11 cellular contexts compared by ENCODE assay signal in the genomic region with DNA sequence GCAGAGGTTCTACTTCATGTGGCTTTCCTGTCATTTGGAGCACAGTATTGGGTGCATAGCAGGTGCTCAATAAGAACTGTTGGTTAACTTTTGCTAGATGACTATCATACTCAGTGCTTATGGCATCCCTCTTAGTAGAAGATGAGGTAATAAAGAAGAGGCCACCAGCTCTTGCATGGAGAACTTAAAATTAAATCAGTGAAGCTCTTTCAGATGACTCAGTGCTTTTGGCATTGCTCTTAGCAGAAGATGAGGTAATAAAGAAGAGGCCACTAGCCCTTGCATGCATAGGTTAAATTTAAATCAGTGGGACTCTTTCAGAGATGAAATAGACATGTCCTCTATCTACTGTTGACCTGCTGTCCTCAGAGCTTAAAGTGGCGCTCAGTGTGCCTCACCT.
A peak's percentile ranks its signal among the peaks of the same experiment; 100 is the strongest.
DNase-seq lines count a peak whose midpoint lies in the region; FAIRE-seq and TF ChIP-seq lines count a peak whose summit lies in the region.
"Had no signal": no experiment of that assay in that cellular context is flagged by ENCODE, and none has a peak within 500 bp of the region (broad histone marks: within the 10 kb centered on the region; RNA-seq: fewer than 3 reads in every experiment).

No MANE protein-coding gene starts in this region.

- H3K27ac Mint-ChIP-seq in astrocyte (ENCODE audit: unreplicated experiment): peak overlapping the region; percentile 5
- no peak overlapping the region for H3K27ac Mint-ChIP-seq in osteocyte (ENCODE audit: unreplicated experiment)
- no peak overlapping the region for H3K27ac Mint-ChIP-seq in mesothelial cell of epicardium

- H3K36me3 ChIP-seq in astrocyte (ENCODE audit: insufficient read depth, low read length) (no peaks in the 10 kb centered on the region), left ventricle myocardium inferior (peaks cover 10% of the 10 kb centered on the region), uterus (no peaks in the 10 kb centered on the region)

- no peak overlapping the region for H3K4me3 ChIP-seq in astrocyte (ENCODE audit: insufficient read depth, low read depth, low read length)
- no peak overlapping the region for H3K4me3 ChIP-seq in left ventricle myocardium inferior
- no peak overlapping the region for H3K4me3 ChIP-seq in uterus

- H3K4me2 ChIP-seq in astrocyte (ENCODE audit: low read length): no peak overlapping the region

- no peaks in the 10 kb centered on the region for H3K27me3 Mint-ChIP-seq in astrocyte (ENCODE audit: low read depth, unreplicated experiment)
- H3K27me3 Mint-ChIP-seq in osteocyte (ENCODE audit: unreplicated experiment): no peaks in the 10 kb centered on the region
- no peaks in the 10 kb centered on the region for H3K27me3 Mint-ChIP-seq in mesothelial cell of epicardium (ENCODE audit: low read depth)

- no peak for FAIRE-seq in HTR-8/SVneo (lab: Jason Lieb, UNC)
- no peak for FAIRE-seq in astrocyte (lab: Jason Lieb, UNC)

- peaks cover 19% of the 10 kb centered on the region for H3K4me1 Mint-ChIP-seq in astrocyte (ENCODE audit: low read depth, unreplicated experiment)
- H3K4me1 Mint-ChIP-seq in osteocyte (ENCODE audit: unreplicated experiment): peaks cover 22% of the 10 kb centered on the region
- no peaks in the 10 kb centered on the region for H3K4me1 Mint-ChIP-seq in mesothelial cell of epicardium

- intact Hi-C loops in left ventricle myocardium inferior (cut with micrococcal nuclease) (no loop called here), uterus (cut with DNase I; ENCODE audit: low total_unique reads) (no loop called here)

- no peak for TF ChIP-seq POLR2A in uterus (IDR thresholded peaks at IDR 0.05)

- H2AFZ ChIP-seq in astrocyte (ENCODE audit: low read depth, low read length): no peak overlapping the region

- DNase-seq in AG08396 (ENCODE audit: low spot score): peak; percentile 45
- peak; percentile 3 for DNase-seq in HTR-8/SVneo (ENCODE audit: insufficient read length, low spot score)
- DNase-seq in astrocyte (ENCODE audit: low read depth): peak; percentile 85
- no peak for DNase-seq in left ventricle myocardium inferior
- no peak for DNase-seq in uterus
- no peak for DNase-seq in activated CD4-positive, alpha-beta T cell treated with anti-CD3 and anti-CD28 coated beads, Interleukin-2, amount 50 U/mL, for 4 hours
- DNase-seq in osteocyte (ENCODE audit: extremely low spot score, unreplicated experiment): no peak
- no peak for DNase-seq in mesothelial cell of epicardium (ENCODE audit: low spot score in 2 of 2, unreplicated experiment in 2 of 2)
- DNase-seq: NCI-H1105 treated with DMSO at 0.1 percent for 48 hours, NCI-H748 treated with DMSO at 0.1 percent for 48 hours had no signal

- H3K27me3 ChIP-seq in astrocyte (ENCODE audit: insufficient read depth, low read length) (no peaks in the 10 kb centered on the region), left ventricle myocardium inferior (ENCODE audit: low read depth) (no peaks in the 10 kb centered on the region), uterus (no peaks in the 10 kb centered on the region)

- H3K9me3 Mint-ChIP-seq in astrocyte (ENCODE audit: unreplicated experiment) (peaks cover 2% of the 10 kb centered on the region), osteocyte (ENCODE audit: unreplicated experiment) (no peaks in the 10 kb centered on the region), mesothelial cell of epicardium (peaks cover 16% of the 10 kb centered on the region)

- no peak overlapping the region for H3K27ac ChIP-seq in astrocyte (ENCODE audit: low read depth, low read length)
- peak overlapping the region; percentile 3 for H3K27ac ChIP-seq in left ventricle myocardium inferior (replicated peaks)
- no peak overlapping the region for H3K27ac ChIP-seq in uterus
- H3K27ac ChIP-seq: C4-2B had no signal

- TF ChIP-seq CTCF in astrocyte (IDR thresholded peaks at IDR 0.05; ENCODE audit: insufficient read depth, low read depth, low read length) (no peak), left ventricle myocardium inferior (IDR thresholded peaks at IDR 0.05; ENCODE audit: borderline replicate concordance) (no peak), uterus (IDR thresholded peaks at IDR 0.05) (no peak), osteocyte (IDR thresholded peaks at IDR 0.05) (no peak), mesothelial cell of epicardium (IDR thresholded peaks at IDR 0.05; ENCODE audit: unreplicated experiment) (no peak)

- H3K9ac ChIP-seq in astrocyte (ENCODE audit: low read length): no peak overlapping the region

- no peak overlapping the region for H3K4me3 Mint-ChIP-seq in astrocyte (ENCODE audit: unreplicated experiment)
- H3K4me3 Mint-ChIP-seq in osteocyte (ENCODE audit: unreplicated experiment): no peak overlapping the region
- no peak overlapping the region for H3K4me3 Mint-ChIP-seq in mesothelial cell of epicardium

- no peaks in the 10 kb centered on the region for H3K9me3 ChIP-seq in astrocyte (ENCODE audit: insufficient read depth, low read depth, low read length)
- no peaks in the 10 kb centered on the region for H3K9me3 ChIP-seq in left ventricle myocardium inferior (replicated peaks)
- H3K9me3 ChIP-seq in uterus: no peaks in the 10 kb centered on the region

- H3K36me3 Mint-ChIP-seq in astrocyte (ENCODE audit: low read depth, unreplicated experiment) (peaks cover 9% of the 10 kb centered on the region), osteocyte (ENCODE audit: unreplicated experiment) (peaks cover 6% of the 10 kb centered on the region), mesothelial cell of epicardium (peaks cover 26% of the 10 kb centered on the region)

- peaks cover 18% of the 10 kb centered on the region for H4K20me1 ChIP-seq in astrocyte (ENCODE audit: insufficient read depth, low read length)

- H3K4me1 ChIP-seq in astrocyte (ENCODE audit: insufficient read depth, low read length) (peaks cover 3% of the 10 kb centered on the region), left ventricle myocardium inferior (peaks cover 37% of the 10 kb centered on the region), uterus (no peaks in the 10 kb centered on the region)

- no peaks in the 10 kb centered on the region for H3K79me2 ChIP-seq in astrocyte (ENCODE audit: insufficient read depth, low read length)

Comparison
In these comparisons a context has a peak if more than half of its experiments do, and no peak if none do; other contexts are left out.
1. DNase-seq: peak in AG08396 (single experiment), HTR-8/SVneo (single experiment) and astrocyte (single experiment); none in left ventricle myocardium inferior (single experiment), uterus (0 of 2), activated CD4-positive, alpha-beta T cell treated with anti-CD3 and anti-CD28 coated beads, Interleukin-2, amount 50 U/mL, for 4 hours (0 of 2), osteocyte (single experiment) and mesothelial cell of epicardium (0 of 2).